35 cellular contexts compared by ENCODE assay signal in genomic region chr2:200048421-200048820, GRCh38.
"Had no signal": no experiment of that assay in that cellular context is flagged by ENCODE, and none has a peak within 500 bp of the region (broad histone marks: within the 10 kb centered on the region; RNA-seq: fewer than 3 reads in every experiment).

No MANE protein-coding gene starts in this region.

- H3K9me3 ChIP-seq: adrenal gland had no signal

- H3K36me3 Mint-ChIP-seq: activated CD4-positive, alpha-beta memory T cell treated with anti-CD3 and anti-CD28 coated beads for 36 hours; activated naive CD8-positive, alpha-beta T cell treated with anti-CD3 and anti-CD28 coated beads for 36 hours had no signal

- H3K36me3 ChIP-seq: adrenal gland, brain microvascular endothelial cell, breast epithelium had no signal

- H3K27ac ChIP-seq: adrenal gland, body of pancreas, brain microvascular endothelial cell, breast epithelium, VCaP had no signal

- H3K27me3 ChIP-seq: adrenal gland, body of pancreas, brain microvascular endothelial cell, breast epithelium had no signal

- H3K4me3 Mint-ChIP-seq: activated B cell treated with CpG ODN at 0.5 μM for 24 hours; activated CD4-positive, alpha-beta memory T cell treated with anti-CD3 and anti-CD28 coated beads for 36 hours; activated CD4-positive, alpha-beta T cell treated with anti-CD3 and anti-CD28 coated beads, Interleukin-2, amount 10 ng/mL, durations not matched to agents 24 days and 14 days; activated CD8-positive, alpha-beta T cell treated with anti-CD3 and anti-CD28 coated beads for 36 hours; activated naive CD4-positive, alpha-beta T cell treated with anti-CD3 and anti-CD28 coated beads for 36 hours; activated naive CD8-positive, alpha-beta T cell treated with anti-CD3 and anti-CD28 coated beads for 36 hours; activated T-cell treated with anti-CD3 and anti-CD28 coated beads, Interleukin-2, amount 50 U/mL, for 4 hours; activated T-cell treated with anti-CD3 and anti-CD28 coated beads, Interleukin-2, amount 50 U/mL, for 72 hours; activated T-helper 1 cell treated with anti-CD3 and anti-CD28 coated beads, Interleukin-12 subunit alpha, Interleukin-12 subunit beta, Interleukin-2, Interleukin-4 antibody, amounts not matched to agents 30 ng/mL and 10 ng/mL and 1 ng/mL, durations not matched to agents 14 hours and 24 hours and 36 hours; activated T-helper 17 cell treated with anti-CD3 and anti-CD28 coated beads, Interleukin-2, amount 50 U/mL, for 72 hours; T-helper 1 cell treated with Interleukin-12 subunit alpha and Interleukin-12 subunit beta and Interleukin-4 antibody, amounts not matched to agents 30 μg/mL and 1 μg/mL, for 36 hours; T-helper 2 cell treated with Interferon-gamma antibody and Interleukin-4, amounts not matched to agents 5 μg/mL and 100 μg/mL, for 36 hours had no signal

- DNase-seq: activated B cell treated with CpG ODN at 0.5 μM for 24 hours; activated CD4-positive, alpha-beta memory T cell treated with anti-CD3 and anti-CD28 coated beads for 36 hours; activated CD4-positive, alpha-beta T cell treated with anti-CD3 and anti-CD28 coated beads for 4 hours; activated CD4-positive, alpha-beta T cell treated with anti-CD3 and anti-CD28 coated beads, Interleukin-2, amount 10 ng/mL, durations not matched to agents 24 days and 14 days; activated CD4-positive, alpha-beta T cell treated with anti-CD3 and anti-CD28 coated beads, Interleukin-2, amount 50 U/mL, for 1 hour; activated CD4-positive, alpha-beta T cell treated with anti-CD3 and anti-CD28 coated beads, Interleukin-2, amount 50 U/mL, for 4 hours; activated CD4-positive, CD25-positive, alpha-beta regulatory T cell treated with anti-CD3 and anti-CD28 coated beads, Interleukin-2, amount 50 U/mL, for 72 hours; activated CD8-positive, alpha-beta memory T cell treated with anti-CD3 and anti-CD28 coated beads, Interleukin-2, amount 50 U/mL, for 4 hours; activated CD8-positive, alpha-beta T cell treated with anti-CD3 and anti-CD28 coated beads for 36 hours; activated effector memory CD4-positive, alpha-beta T cell treated with anti-CD3 and anti-CD28 coated beads, Interleukin-2, amount 50 U/mL, for 16 hours; activated gamma-delta T cell treated with Interleukin-2 at 50 U/mL for 16 hours; activated naive CD4-positive, alpha-beta T cell; activated naive CD4-positive, alpha-beta T cell treated with anti-CD3 and anti-CD28 coated beads for 36 hours; activated naive CD4-positive, alpha-beta T cell treated with anti-CD3 and anti-CD28 coated beads, Interleukin-2, amount 50 U/mL, for 16 hours; activated naive CD8-positive, alpha-beta T cell treated with anti-CD3 and anti-CD28 coated beads for 36 hours; activated T-cell treated with anti-CD3 and anti-CD28 coated beads for 4 hours; activated T-cell treated with anti-CD3 and anti-CD28 coated beads, Interleukin-2, amount 50 U/mL, for 1 hour; activated T-cell treated with anti-CD3 and anti-CD28 coated beads, Interleukin-2, amount 50 U/mL, for 4 hours; activated T-cell treated with anti-CD3 and anti-CD28 coated beads, Interleukin-2, amount 50 U/mL, for 72 hours; adrenal gland; amniotic stem cell; aorta; body of pancreas; brain microvascular endothelial cell; central memory CD4-positive, alpha-beta T cell; T-helper 1 cell; T-helper 2 cell; T-helper 9 cell had no signal

- H3K4me1 Mint-ChIP-seq: activated B cell treated with CpG ODN at 0.5 μM for 24 hours; activated CD4-positive, alpha-beta T cell treated with anti-CD3 and anti-CD28 coated beads, Interleukin-2, amount 10 ng/mL, durations not matched to agents 24 days and 14 days; activated naive CD8-positive, alpha-beta T cell treated with anti-CD3 and anti-CD28 coated beads for 36 hours; activated T-helper 17 cell treated with anti-CD3 and anti-CD28 coated beads, Interleukin-2, amount 50 U/mL, for 72 hours had no signal

- H3K4me1 ChIP-seq: adrenal gland, body of pancreas, breast epithelium had no signal

- H3K4me3 ChIP-seq: adrenal gland, body of pancreas, breast epithelium had no signal

- ATAC-seq: activated CD8-positive, alpha-beta T cell treated with anti-CD3 and anti-CD28 coated beads for 36 hours; activated naive CD4-positive, alpha-beta T cell treated with anti-CD3 and anti-CD28 coated beads, Interleukin-2, amount 50 U/mL, for 72 hours; activated T-cell treated with anti-CD3 and anti-CD28 coated beads, Interleukin-2, amount 50 U/mL, for 4 hours; activated T-cell treated with anti-CD3 and anti-CD28 coated beads, Interleukin-2, amount 50 U/mL, for 72 hours; activated T-helper 17 cell treated with anti-CD3 and anti-CD28 coated beads, Interleukin-2, amount 50 U/mL, for 72 hours; body of pancreas had no signal

- H3K27ac Mint-ChIP-seq: activated B cell treated with CpG ODN at 0.5 μM for 24 hours; activated CD4-positive, alpha-beta memory T cell treated with anti-CD3 and anti-CD28 coated beads for 36 hours; activated CD4-positive, alpha-beta T cell treated with anti-CD3 and anti-CD28 coated beads, Interleukin-2, amount 10 ng/mL, durations not matched to agents 24 days and 14 days; activated CD8-positive, alpha-beta T cell treated with anti-CD3 and anti-CD28 coated beads for 36 hours; activated naive CD4-positive, alpha-beta T cell treated with anti-CD3 and anti-CD28 coated beads for 36 hours; activated naive CD4-positive, alpha-beta T cell treated with anti-CD3 and anti-CD28 coated beads, Interleukin-2, amount 50 U/mL, for 72 hours; activated naive CD8-positive, alpha-beta T cell treated with anti-CD3 and anti-CD28 coated beads for 36 hours; activated T-cell treated with anti-CD3 and anti-CD28 coated beads, Interleukin-2, amount 50 U/mL, for 72 hours; activated T-helper 1 cell treated with anti-CD3 and anti-CD28 coated beads, Interleukin-12 subunit alpha, Interleukin-12 subunit beta, Interleukin-2, Interleukin-4 antibody, amounts not matched to agents 30 ng/mL and 10 ng/mL and 1 ng/mL, durations not matched to agents 14 hours and 24 hours and 36 hours; activated T-helper 17 cell treated with anti-CD3 and anti-CD28 coated beads, Interleukin-2, amount 50 U/mL, for 72 hours; T-helper 1 cell treated with Interleukin-12 subunit alpha and Interleukin-12 subunit beta and Interleukin-4 antibody, amounts not matched to agents 30 μg/mL and 1 μg/mL, for 36 hours; T-helper 2 cell treated with Interferon-gamma antibody and Interleukin-4, amounts not matched to agents 5 μg/mL and 100 μg/mL, for 36 hours had no signal
